ENCODE assay signal across 21 cellular contexts in genomic region chr12:20822925-20823324, GRCh38. TPM values are rescaled to one million over a fixed set of nuclear protein-coding genes. Genes with fewer than 3 reads are reported as not detected.
A peak's percentile ranks its signal among the peaks of the same experiment; 100 is the strongest.
DNase-seq lines count a peak whose midpoint lies in the region; ATAC-seq and TF ChIP-seq lines count a peak whose summit lies in the region.
"Had no signal": no experiment of that assay in that cellular context is flagged by ENCODE, and none has a peak within 500 bp of the region (broad histone marks: within the 10 kb centered on the region; RNA-seq: fewer than 3 reads in every experiment).

No MANE protein-coding gene starts in this region.

- intact Hi-C loops in Calu3 (cut with micrococcal nuclease; ENCODE audit: unreplicated experiment): loop anchor here (10.0 kb wide), 1 partner anchor 448 kb away; no protein-coding TSS in a partner anchor

- TF ChIP-seq CTCF in Calu3 (IDR thresholded peaks at IDR 0.05; ENCODE audit: unreplicated experiment) (no peak), foreskin fibroblast (IDR thresholded peaks at IDR 0.05; ENCODE audit: low read depth, low read length) (no peak)

- POLR2A ChIA-PET in naive thymus-derived CD8-positive, alpha-beta T cell (lab: Charles Lee): no interaction called here

- H3K27ac Mint-ChIP-seq in Calu3 (ENCODE audit: unreplicated experiment): peak overlapping the region; percentile 93
- H3K27ac Mint-ChIP-seq in naive thymus-derived CD8-positive, alpha-beta T cell: no peak overlapping the region
- H3K27ac Mint-ChIP-seq: CD14-positive monocyte; CD4-positive, alpha-beta T cell; CD8-positive, alpha-beta memory T cell had no signal

- CTCF ChIA-PET in Calu3 (lab: Charles Lee): interaction anchor here (1.1 kb wide), 1 partner anchor 8 kb away, joined by 4 read pairs; no protein-coding TSS in a partner anchor

- peak overlapping the region; percentile 67 for H3K4me3 Mint-ChIP-seq in Calu3 (ENCODE audit: low read depth, unreplicated experiment)
- H3K4me3 Mint-ChIP-seq in naive thymus-derived CD8-positive, alpha-beta T cell: no peak overlapping the region
- H3K4me3 Mint-ChIP-seq: CD14-positive monocyte; CD4-positive, alpha-beta T cell; CD8-positive, alpha-beta memory T cell had no signal

- H3K4me3 ChIP-seq in foreskin fibroblast (ENCODE audit: low read depth in 1 of 2, low read length in 2 of 2): no peak overlapping the region
- H3K4me3 ChIP-seq: BLaER1 treated with 17β-estradiol and CSF1 and Interleukin-3, amounts not matched to agents 10 nM and 100 nM; GM23248 had no signal

- BruUV-seq in Calu3 (replicated peaks; lab: Mats Ljungman, UMichigan): TSS peak; percentile 76

- peak; percentile 17 for ATAC-seq in left lobe of liver
- no peak for ATAC-seq in naive thymus-derived CD8-positive, alpha-beta T cell

- H3K27me3 Mint-ChIP-seq in Calu3 (ENCODE audit: unreplicated experiment): no peaks in the 10 kb centered on the region
- H3K27me3 Mint-ChIP-seq in naive thymus-derived CD8-positive, alpha-beta T cell: peaks cover 0 to 11% (median 0%) of the 10 kb centered on the region in 5 donors
- H3K27me3 Mint-ChIP-seq: CD4-positive, alpha-beta T cell had no signal

- H3K36me3 Mint-ChIP-seq in Calu3 (ENCODE audit: insufficient read depth, unreplicated experiment): peaks cover 63% of the 10 kb centered on the region
- no peaks in the 10 kb centered on the region for H3K36me3 Mint-ChIP-seq in naive thymus-derived CD8-positive, alpha-beta T cell
- H3K36me3 Mint-ChIP-seq: CD14-positive monocyte; CD8-positive, alpha-beta memory T cell had no signal

- H3K9me3 Mint-ChIP-seq in Calu3 (ENCODE audit: low read depth, unreplicated experiment): no peaks in the 10 kb centered on the region
- H3K9me3 Mint-ChIP-seq in naive thymus-derived CD8-positive, alpha-beta T cell: peaks cover 0 to 32% (median 3%) of the 10 kb centered on the region in 9 donors

- peaks cover 42% of the 10 kb centered on the region for H3K4me1 Mint-ChIP-seq in Calu3 (ENCODE audit: low read depth, unreplicated experiment)
- H3K4me1 Mint-ChIP-seq in naive thymus-derived CD8-positive, alpha-beta T cell: no peaks in the 10 kb centered on the region
- H3K4me1 Mint-ChIP-seq: CD14-positive monocyte; CD8-positive, alpha-beta memory T cell had no signal

- DNase-seq in Calu3 (no peak), LoVo (ENCODE audit: low spot score) (peak; percentile 34), left lobe of liver (ENCODE audit: low spot score) (no peak), foreskin fibroblast (no peak)
- no peak for DNase-seq in activated CD4-positive, alpha-beta T cell treated with anti-CD3 and anti-CD28 coated beads, Interleukin-2, amount 50 U/mL, for 1 hour
- DNase-seq in naive thymus-derived CD8-positive, alpha-beta T cell: no peak
- DNase-seq: ACHN; AML-193; BE2C; CD4-positive, alpha-beta T cell; CD8-positive, alpha-beta memory T cell; DMS53; DMS79 treated with DMSO at 0.1 percent for 48 hours; GF-D8; GM23248; H7; HCEC 1CT had no signal

RNA-seq across cellular contexts. Expression of gene SLCO1B3, which starts 12.4 kb away (rescaled TPM):
- 33.1 and 40.4 TPM in 2 replicates for total RNA-seq in Calu3 (2022)
- total RNA-seq in left lobe of liver: 73.3 TPM
- total RNA-seq in naive thymus-derived CD8-positive, alpha-beta T cell: not detected
- not detected for polyA plus RNA-seq in naive thymus-derived CD8-positive, alpha-beta T cell
- total RNA-seq: CD4-positive, alpha-beta T cell; CD8-positive, alpha-beta memory T cell; G401; GM23248; H1; H7 had no signal
- polyA plus RNA-seq: CD14-positive monocyte; CD8-positive, alpha-beta memory T cell; GM23248; H1 had no signal

Comparison
In these comparisons a context has a peak if more than half of its experiments do, and no peak if none do; other contexts are left out.
1. RNA of gene SLCO1B3, which starts 12.4 kb away (total RNA-seq): 73.3 TPM in left lobe of liver (single experiment) and 33.1 to 40.4 TPM in Calu3; not detected in naive thymus-derived CD8-positive, alpha-beta T cell; every median in the first group is over 10 times any median in the second.